In the genomic region with DNA sequence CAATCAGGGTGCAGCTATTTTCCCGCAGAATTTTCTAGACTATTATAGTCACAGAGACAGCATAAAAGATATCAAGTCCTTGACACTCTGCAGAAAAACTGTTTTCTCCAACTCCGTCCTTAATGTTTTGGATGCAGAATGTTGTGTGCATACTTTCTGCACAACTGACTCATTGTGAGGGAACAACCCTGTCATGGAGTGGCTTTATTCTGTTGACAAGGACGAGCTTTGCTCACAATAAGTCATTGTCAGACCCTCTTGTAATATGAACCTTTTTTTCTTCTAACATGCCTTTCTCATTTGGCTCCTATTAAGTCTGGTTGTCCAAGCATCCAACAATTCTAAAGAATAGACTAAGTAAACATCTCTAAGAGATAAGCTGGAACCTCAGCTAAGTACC, we compare ENCODE assay signal across 23 cellular contexts. TPM values are rescaled to one million over a fixed set of nuclear protein-coding genes. Genes with fewer than 3 reads are reported as not detected.
DNase-seq lines count a peak whose midpoint lies in the region; ATAC-seq, FAIRE-seq and TF ChIP-seq lines count a peak whose summit lies in the region.
"Had no signal": no experiment of that assay in that cellular context is flagged by ENCODE, and none has a peak within 500 bp of the region (broad histone marks: within the 10 kb centered on the region; RNA-seq: fewer than 3 reads in every experiment).

No MANE protein-coding gene starts in this region.

- peaks cover 47% of the 10 kb centered on the region for H3K4me1 Mint-ChIP-seq in neural crest cell
- H3K4me1 Mint-ChIP-seq: B cell had no signal

- H3K9me3 Mint-ChIP-seq in neural crest cell, result no peaks in the 10 kb centered on the region
- H3K9me3 Mint-ChIP-seq: CD8-positive, alpha-beta T cell; GM23338 had no signal

- no peak for TF ChIP-seq RAD21 in HepG2 (CRISPR knock-in tag; IDR thresholded peaks at IDR 0.05)

- POLR2A ChIA-PET in HepG2 (lab: Yijun Ruan, JAX), result no interaction called here

- peak overlapping the region; percentile 9 for H3K27ac Mint-ChIP-seq in neural crest cell (ENCODE audit: unreplicated experiment)
- H3K27ac Mint-ChIP-seq: B cell; CD8-positive, alpha-beta T cell; GM23338 had no signal

- H3K79me2 ChIP-seq in HepG2 (ENCODE audit: insufficient read depth, low read length), result no peaks in the 10 kb centered on the region
- H3K79me2 ChIP-seq in mesendoderm (ENCODE audit: control insufficient read depth, insufficient read depth, low read length), result no peaks in the 10 kb centered on the region

- TF ChIP-seq CTCF in HepG2 (CRISPR knock-in tag; IDR thresholded peaks at IDR 0.05), result no peak
- no peak for TF ChIP-seq CTCF in right lobe of liver (IDR thresholded peaks at IDR 0.05)
- TF ChIP-seq CTCF in neural crest cell (conservative IDR thresholded peaks at IDR 0.05), result no peak
- TF ChIP-seq CTCF in dorsolateral prefrontal cortex (IDR thresholded peaks at IDR 0.05 in 54 of 56, conservative IDR thresholded peaks at IDR 0.05 in 2 of 56; ENCODE audit: low read depth in 1 of 56, partially characterized antibody in 56 of 56), result no peak

- no peak overlapping the region for H3K9ac ChIP-seq in HepG2 (ENCODE audit: insufficient read depth, low read depth, low read length)
- H3K9ac ChIP-seq in mesendoderm (ENCODE audit: low read length), result no peak overlapping the region
- H3K9ac ChIP-seq: BLaER1 treated with 17β-estradiol and CSF1 and Interleukin-3, amounts not matched to agents 10 nM and 100 nM had no signal

- TF ChIP-seq EP300 in HepG2 (IDR thresholded peaks at IDR 0.05; ENCODE audit: low read depth in 2 of 2, low read length in 2 of 2) (no peak), HepG2 (CRISPR knock-in tag; IDR thresholded peaks at IDR 0.05; ENCODE audit: borderline replicate concordance) (no peak)

- H3K36me3 Mint-ChIP-seq in neural crest cell (ENCODE audit: low read depth), result no peaks in the 10 kb centered on the region
- H3K36me3 Mint-ChIP-seq: CD8-positive, alpha-beta T cell had no signal

- H3K4me1 ChIP-seq in HepG2 (ENCODE audit: insufficient read depth, low read length) (peaks cover 43% of the 10 kb centered on the region), right lobe of liver (no peaks in the 10 kb centered on the region), mesendoderm (ENCODE audit: control insufficient read depth, low read depth, low read length) (no peaks in the 10 kb centered on the region)
- H3K4me1 ChIP-seq: BLaER1 treated with 17β-estradiol and CSF1 and Interleukin-3, amounts not matched to agents 10 nM and 100 nM had no signal

- H3K27me3 ChIP-seq in HepG2 (ENCODE audit: control insufficient read depth in 1 of 2, insufficient read depth in 2 of 2, low read length in 2 of 2), result no peaks in the 10 kb centered on the region
- no peaks in the 10 kb centered on the region for H3K27me3 ChIP-seq in right lobe of liver
- peaks cover 0 to 15% (median 0%) of the 10 kb centered on the region in 45 donors for H3K27me3 ChIP-seq in dorsolateral prefrontal cortex
- no peaks in the 10 kb centered on the region for H3K27me3 ChIP-seq in mesendoderm (ENCODE audit: insufficient read depth, low read length, poor library complexity)
- H3K27me3 ChIP-seq: BLaER1 treated with 17β-estradiol and CSF1 and Interleukin-3, amounts not matched to agents 10 nM and 100 nM had no signal

- DNase-seq in HepG2 (ENCODE audit: low spot score), result peak; percentile 49
- no peak for DNase-seq in right lobe of liver
- peak; percentile 18 for DNase-seq in astrocyte of the hippocampus (ENCODE audit: low read depth, low spot score)
- no peak for DNase-seq in neural crest cell (ENCODE audit: low read depth, low spot score)
- no peak for DNase-seq in dorsolateral prefrontal cortex
- no peak for DNase-seq in left cardiac atrium
- DNase-seq in mesendoderm, result no peak
- DNase-seq: 8988T; CD8-positive, alpha-beta T cell; COR-L47; DMS 273 treated with DMSO at 0.1 percent for 48 hours; DMS53; DND-41; EL; HCEC 1CT; IMR-90 had no signal

- BruUV-seq in HepG2 (replicated peaks; lab: Mats Ljungman, UMichigan), result no TSS peak

- H3K9me3 ChIP-seq in HepG2 (ENCODE audit: low read length), result no peaks in the 10 kb centered on the region
- H3K9me3 ChIP-seq in right lobe of liver, result no peaks in the 10 kb centered on the region

- H3K4me3 ChIP-seq in HepG2 (replicated peaks in 1 of 3; ENCODE audit: insufficient read depth in 1 of 3, low read depth in 2 of 3, low read length in 3 of 3), result no peak overlapping the region
- no peak overlapping the region for H3K4me3 ChIP-seq in right lobe of liver
- H3K4me3 ChIP-seq in dorsolateral prefrontal cortex, result no peak overlapping the region
- H3K4me3 ChIP-seq in mesendoderm (ENCODE audit: low read length), result no peak overlapping the region
- H3K4me3 ChIP-seq: BLaER1 treated with 17β-estradiol and CSF1 and Interleukin-3, amounts not matched to agents 10 nM and 100 nM; GM12878; GM23338 had no signal

- intact Hi-C loops in HepG2 (cut with micrococcal nuclease; ENCODE audit: unreplicated experiment) (no loop called here), right lobe of liver (cut with DNase I) (no loop called here), dorsolateral prefrontal cortex (cut with DNase I) (no loop called here), left cardiac atrium (cut with DNase I) (no loop called here)

- no peak overlapping the region for H3K23ac ChIP-seq in mesendoderm (ENCODE audit: low read length)

- H3K27me3 Mint-ChIP-seq in neural crest cell (ENCODE audit: low read depth), result no peaks in the 10 kb centered on the region
- H3K27me3 Mint-ChIP-seq: B cell had no signal

- no peak overlapping the region for H3K56ac ChIP-seq in mesendoderm (ENCODE audit: low read length)

- no peak overlapping the region for H4K8ac ChIP-seq in mesendoderm (ENCODE audit: low read depth, low read length)

- H3K4ac ChIP-seq in mesendoderm (ENCODE audit: low read depth, low read length), result no peak overlapping the region

- no peak overlapping the region for H2BK120ac ChIP-seq in mesendoderm (ENCODE audit: low read depth, low read length)

- 90% methylated on average over 3 of the region's 3 CpGs for WGBS in HepG2 (ENCODE audit: low lambda C conversion rate)
- WGBS in right lobe of liver (ENCODE audit: insufficient coverage, low coverage, low lambda C conversion rate, missing lambda C conversion rate), result 77% methylated on average over 3 of the region's 3 CpGs
- WGBS in mesendoderm (ENCODE audit: extremely low coverage, insufficient coverage, low lambda C conversion rate), result no CpG with 5 or more reads among the region's 3 CpGs

- H3K79me1 ChIP-seq in mesendoderm (ENCODE audit: low read length), result no peaks in the 10 kb centered on the region

- H2AFZ ChIP-seq in HepG2 (ENCODE audit: low read length), result no peak overlapping the region
- H2AFZ ChIP-seq: GM23338 had no signal

- ATAC-seq in HepG2 (no peak), right lobe of liver (no peak), left cardiac atrium (no peak)
- ATAC-seq: CD8-positive, alpha-beta T cell; GM12878; GM23338 had no signal

- no peak overlapping the region for H4K5ac ChIP-seq in mesendoderm (ENCODE audit: low read length)

- H2BK5ac ChIP-seq in mesendoderm (ENCODE audit: low read length), result no peak overlapping the region

- H3K36me3 ChIP-seq in HepG2 (replicated peaks in 1 of 2; ENCODE audit: control insufficient read depth in 1 of 2, insufficient read depth in 2 of 2, low read length in 2 of 2) (peaks cover 0 to 20% of the 10 kb centered on the region in 2 experiments; a peak in 4 of 5 replicates), right lobe of liver (peaks cover 0 to 20% (median 16%) of the 10 kb centered on the region in 4 donors), mesendoderm (ENCODE audit: control insufficient read depth, insufficient read depth, low read length) (no peaks in the 10 kb centered on the region)

- CTCF ChIA-PET in HepG2 (lab: Yijun Ruan, JAX; ENCODE audit: low intra/inter-chr PET ratio, low total read pairs), result no interaction called here

- no peak overlapping the region for H3K18ac ChIP-seq in mesendoderm (ENCODE audit: low read length)

- H2BK15ac ChIP-seq in mesendoderm (replicated peaks; ENCODE audit: low read depth), result no peak overlapping the region

- no peaks in the 10 kb centered on the region for H4K20me1 ChIP-seq in HepG2 (ENCODE audit: insufficient read depth, low read length)
- H4K20me1 ChIP-seq: BLaER1 treated with 17β-estradiol and CSF1 and Interleukin-3, amounts not matched to agents 10 nM and 100 nM had no signal

- no peak for TF ChIP-seq POLR2A in HepG2 (IDR thresholded peaks at IDR 0.05; ENCODE audit: insufficient read depth in 1 of 2, low read depth in 2 of 2, low read length in 2 of 2)
- TF ChIP-seq POLR2A in right lobe of liver (IDR thresholded peaks at IDR 0.05), result no peak

- H2AK5ac ChIP-seq in mesendoderm (ENCODE audit: low read length), result no peak overlapping the region

- no peak for FAIRE-seq in HepG2 (lab: Jason Lieb, UNC)
- FAIRE-seq: GM12878, H54 had no signal

- H3K4me2 ChIP-seq in HepG2 (ENCODE audit: low read depth, low read length) (no peak overlapping the region), mesendoderm (ENCODE audit: low read length) (no peak overlapping the region)
- H3K4me2 ChIP-seq: BLaER1 treated with 17β-estradiol and CSF1 and Interleukin-3, amounts not matched to agents 10 nM and 100 nM; GM23338 had no signal

- in situ Hi-C loops in HepG2 (cut with HindIII; ENCODE audit: extremely low pct_ligation_motif_present, low pct_unique_long_range_greater_than_20kb), result no loop called here

- peak overlapping the region; percentile 10 for H3K4me3 Mint-ChIP-seq in neural crest cell
- H3K4me3 Mint-ChIP-seq: B cell; CD8-positive, alpha-beta T cell; GM23338 had no signal

- no peak overlapping the region for H3K27ac ChIP-seq in HepG2 (ENCODE audit: extremely low read length, insufficient read depth, low read length)
- no peak overlapping the region for H3K27ac ChIP-seq in right lobe of liver
- H3K27ac ChIP-seq in dorsolateral prefrontal cortex, result no peak overlapping the region
- H3K27ac ChIP-seq in mesendoderm (ENCODE audit: low read depth, low read length), result no peak overlapping the region
- H3K27ac ChIP-seq: BLaER1 treated with 17β-estradiol and CSF1 and Interleukin-3, amounts not matched to agents 10 nM and 100 nM; HL-60 had no signal

RNA-seq across cellular contexts. Expression of gene ABCB4, which starts 17.3 kb away (rescaled TPM):
- total RNA-seq in HepG2 (2016; rRNA removed; fragmentation: Illumina TruSeq; extraction: Trizol), result 10.8 and 32.4 TPM in 2 replicates
- 9.0 and 9.2 TPM in 2 replicates for total RNA-seq in HepG2 (2016; cell fraction: cytosol; rRNA removed; fragmentation: Illumina TruSeq; extraction: Trizol; ENCODE audit: low read depth)
- total RNA-seq in HepG2 (2016; cell fraction: insoluble cytoplasmic fraction; rRNA removed; fragmentation: Illumina TruSeq; extraction: Trizol), result 9.9 and 29.3 TPM in 2 replicates
- 7.7 and 8.5 TPM in 2 replicates for total RNA-seq in HepG2 (2016; cell fraction: membrane; rRNA removed; fragmentation: Illumina TruSeq; extraction: Trizol)
- total RNA-seq in HepG2 (2016; cell fraction: nucleus; rRNA removed; fragmentation: Illumina TruSeq; extraction: Trizol), result 62.5 and 66.2 TPM in 2 replicates
- 18.0 and 20.8 TPM in 2 replicates for polyA plus RNA-seq in HepG2 (2011; rRNA removed)
- polyA plus RNA-seq in HepG2 (2011; cell fraction: cytosol; rRNA removed), result 12.2 and 13.6 TPM in 2 replicates
- polyA plus RNA-seq in HepG2 (2011; cell fraction: nucleus; rRNA removed), result 26.5 and 32.9 TPM in 2 replicates
- 15.0 and 18.7 TPM in 2 replicates for polyA plus RNA-seq in HepG2 (2012)
- polyA plus RNA-seq in HepG2 (2016; cell fraction: cytosol; fragmentation: Illumina TruSeq; extraction: Trizol; ENCODE audit: low read depth), result 2.1 TPM in 2 replicates
- polyA plus RNA-seq in HepG2 (2016; cell fraction: insoluble cytoplasmic fraction; fragmentation: Illumina TruSeq; extraction: Trizol; ENCODE audit: low read depth), result 7.5 and 9.1 TPM in 2 replicates
- polyA plus RNA-seq in HepG2 (2016; cell fraction: membrane; fragmentation: Illumina TruSeq; extraction: Trizol; ENCODE audit: low read depth), result 3.6 and 5.2 TPM in 2 replicates
- 34.8 and 50.0 TPM in 2 replicates for polyA plus RNA-seq in HepG2 (2016; cell fraction: nucleus; fragmentation: Illumina TruSeq; extraction: Trizol; ENCODE audit: insufficient read depth, low read depth)
- 17.4 TPM in 1 of 2 replicates, not detected in the other for polyA minus RNA-seq in HepG2 (2011; rRNA and poly(A)+ RNA removed; ENCODE audit: low replicate concordance)
- polyA minus RNA-seq in HepG2 (2011; cell fraction: cytosol; rRNA and poly(A)+ RNA removed), result 12.0 and 22.4 TPM in 2 replicates
- 124 and 138 TPM in 2 replicates for polyA minus RNA-seq in HepG2 (2011; cell fraction: nucleus; rRNA and poly(A)+ RNA removed)
- 100 to 1,000 TPM in 5 of 6 experiments, 10 to 100 TPM in 1; 57.2 to 189 (median 115) TPM for total RNA-seq in right lobe of liver
- total RNA-seq in neural crest cell, result 5.8 and 6.7 TPM in 2 replicates
- 1 to 10 TPM in 41 of 120 experiments, under 1 TPM in 68, not detected in 11; 0.14 to 4.7 (median 0.90) TPM for total RNA-seq in dorsolateral prefrontal cortex
- 1 to 10 TPM; 5.6 to 8.9 TPM for total RNA-seq in left cardiac atrium
- polyA plus RNA-seq in mesendoderm (2013, experiment 1 of 2), result 0.31 TPM
- 0.32 TPM for polyA plus RNA-seq in mesendoderm (2013, experiment 2 of 2)
- total RNA-seq: G401, IMR-90 had no signal
- polyA plus RNA-seq: IMR-90 had no signal

Comparison
In these comparisons a context has a peak if more than half of its experiments do, and no peak if none do; other contexts are left out.
1. DNase-seq: peak in HepG2 (single experiment) and astrocyte of the hippocampus (single experiment); none in right lobe of liver (0 of 3), neural crest cell (single experiment), dorsolateral prefrontal cortex (0 of 10), left cardiac atrium (single experiment) and mesendoderm (single experiment).